27 cellular contexts compared by ENCODE assay signal in the genomic region with DNA sequence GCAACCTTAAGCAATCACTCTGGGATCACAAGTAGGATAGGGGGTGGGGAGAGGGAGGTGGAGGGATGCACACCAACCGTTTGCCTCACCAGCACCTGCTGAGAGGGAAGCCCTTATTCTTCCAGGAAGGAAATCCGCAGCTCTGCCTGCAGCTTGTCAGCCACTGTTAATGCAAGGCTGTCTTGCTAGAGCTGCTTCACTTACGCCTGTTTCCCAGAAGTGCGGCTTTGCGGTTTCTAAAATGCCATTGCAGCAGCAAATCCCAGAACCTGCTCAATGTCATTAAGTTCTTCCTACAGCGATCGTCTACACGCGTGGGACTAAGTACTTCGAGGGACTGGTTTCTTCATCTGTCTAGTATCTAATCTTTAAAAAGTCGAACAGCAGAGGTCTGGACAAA.
"Had no signal": no experiment of that assay in that cellular context is flagged by ENCODE, and none has a peak within 500 bp of the region (broad histone marks: within the 10 kb centered on the region; RNA-seq: fewer than 3 reads in every experiment).

No MANE protein-coding gene starts in this region.

- ATAC-seq: activated CD8-positive, alpha-beta T cell treated with anti-CD3 and anti-CD28 coated beads for 36 hours; activated T-cell treated with anti-CD3 and anti-CD28 coated beads, Interleukin-2, amount 50 U/mL, for 4 hours; left ventricle myocardium superior; natural killer cell treated with Interleukin-12 subunit alpha and Interleukin-12 subunit beta and Interleukin-15 and Interleukin-18, amount 100 ng/mL, for 72 hours; pancreas; psoas muscle; right cardiac atrium; stimulated activated memory B cell treated with anti-CD40 and anti-IgM and Interleukin-4, amounts not matched to agents 10 μg/mL and 1 μg/mL and 100 μg/mL, for 72 hours; T-cell had no signal

- H3K9me3 ChIP-seq: breast epithelium, pancreas, psoas muscle, stomach, transverse colon had no signal

- H3K36me3 ChIP-seq: breast epithelium had no signal

- H3K27me3 ChIP-seq: breast epithelium, pancreas, stomach, transverse colon had no signal

- H3K4me3 ChIP-seq: breast epithelium, pancreas, psoas muscle, skin epidermis, stomach, transverse colon had no signal

- H3K27ac ChIP-seq: breast epithelium, pancreas, psoas muscle, skin epidermis, transverse colon, VCaP had no signal

- H3K27me3 Mint-ChIP-seq: activated CD4-positive, alpha-beta T cell treated with anti-CD3 and anti-CD28 coated beads, Interleukin-2, amount 10 ng/mL, durations not matched to agents 7 days and 5 days; activated CD8-positive, alpha-beta T cell treated with anti-CD3 and anti-CD28 coated beads for 36 hours; activated naive CD8-positive, alpha-beta T cell; stimulated activated memory B cell treated with anti-CD40 and anti-IgM and Interleukin-4, amounts not matched to agents 10 μg/mL and 1 μg/mL and 100 μg/mL, for 72 hours; T-cell had no signal

- H3K36me3 Mint-ChIP-seq: natural killer cell treated with Interleukin-12 subunit alpha and Interleukin-12 subunit beta and Interleukin-15 and Interleukin-18, amount 100 ng/mL, for 72 hours; stimulated activated memory B cell treated with anti-CD40 and anti-IgM and Interleukin-4, amounts not matched to agents 10 μg/mL and 1 μg/mL and 100 μg/mL, for 72 hours had no signal

- H3K4me3 Mint-ChIP-seq: activated CD4-positive, alpha-beta T cell treated with anti-CD3 and anti-CD28 coated beads, Interleukin-2, amount 10 ng/mL, durations not matched to agents 7 days and 5 days; activated CD8-positive, alpha-beta T cell treated with anti-CD3 and anti-CD28 coated beads for 36 hours; activated naive CD8-positive, alpha-beta T cell; activated T-cell treated with anti-CD3 and anti-CD28 coated beads, Interleukin-2, amount 50 U/mL, for 4 hours; dendritic cell treated with granulocyte-macrophage colony-stimulating factor and Interleukin-4, amounts not matched to agents 40 ng/mL and 50 ng/mL, for 4 days; natural killer cell treated with Interleukin-12 subunit alpha and Interleukin-12 subunit beta and Interleukin-15 and Interleukin-18, amount 100 ng/mL, for 72 hours; stimulated activated memory B cell treated with anti-CD40 and anti-IgM and Interleukin-4, amounts not matched to agents 10 μg/mL and 1 μg/mL and 100 μg/mL, for 72 hours; T-cell; T-helper 2 cell treated with Interferon-gamma antibody and Interleukin-4, amounts not matched to agents 5 μg/mL and 100 μg/mL, for 36 hours had no signal

- H3K9me3 Mint-ChIP-seq: activated CD4-positive, alpha-beta T cell treated with anti-CD3 and anti-CD28 coated beads, Interleukin-2, amount 10 ng/mL, durations not matched to agents 7 days and 5 days; activated CD8-positive, alpha-beta T cell treated with anti-CD3 and anti-CD28 coated beads for 36 hours; activated T-cell treated with anti-CD3 and anti-CD28 coated beads, Interleukin-2, amount 50 U/mL, for 4 hours; activated T-helper 2 cell treated with anti-CD3 and anti-CD28 coated beads, Interferon-gamma antibody, Interleukin-2, Interleukin-4, amounts not matched to agents 10 μg/mL and 5 μg/mL and 100 μg/mL, durations not matched to agents 14 hours and 24 hours and 36 hours; dendritic cell treated with granulocyte-macrophage colony-stimulating factor and Interleukin-4, amounts not matched to agents 40 ng/mL and 50 ng/mL, for 4 days; natural killer cell treated with Interleukin-12 subunit alpha and Interleukin-12 subunit beta and Interleukin-15 and Interleukin-18, amount 100 ng/mL, for 72 hours; stimulated activated memory B cell treated with anti-CD40 and anti-IgM and Interleukin-4, amounts not matched to agents 10 μg/mL and 1 μg/mL and 100 μg/mL, for 72 hours; T-cell; T-helper 2 cell treated with Interferon-gamma antibody and Interleukin-4, amounts not matched to agents 5 μg/mL and 100 μg/mL, for 36 hours had no signal

- DNase-seq: activated CD4-positive, alpha-beta T cell treated with anti-CD3 and anti-CD28 coated beads, Interleukin-2, amount 10 ng/mL, durations not matched to agents 7 days and 5 days; activated CD4-positive, CD25-positive, alpha-beta regulatory T cell treated with anti-CD3 and anti-CD28 coated beads, Interleukin-2, amount 50 U/mL, for 72 hours; activated CD8-positive, alpha-beta T cell treated with anti-CD3 and anti-CD28 coated beads for 36 hours; activated naive CD4-positive, alpha-beta T cell; activated T-cell treated with anti-CD3 and anti-CD28 coated beads, Interleukin-2, amount 50 U/mL, for 4 hours; amniotic stem cell; cerebellar nuclear complex; effector CD8-positive, alpha-beta T cell; foreskin melanocyte; left ventricle myocardium superior; mammary epithelial cell; pancreas; psoas muscle; right cardiac atrium; stimulated activated CD4-positive, alpha-beta T cell treated with anti-CD3 and anti-CD28 coated beads, Interleukin-2, amount 100 ng/mL, for 24 hours; stomach; T-cell; transverse colon had no signal

- H3K27ac Mint-ChIP-seq: activated CD4-positive, alpha-beta T cell treated with anti-CD3 and anti-CD28 coated beads, Interleukin-2, amount 10 ng/mL, durations not matched to agents 7 days and 5 days; activated CD8-positive, alpha-beta T cell treated with anti-CD3 and anti-CD28 coated beads for 36 hours; activated naive CD8-positive, alpha-beta T cell; activated T-helper 2 cell treated with anti-CD3 and anti-CD28 coated beads, Interferon-gamma antibody, Interleukin-2, Interleukin-4, amounts not matched to agents 10 μg/mL and 5 μg/mL and 100 μg/mL, durations not matched to agents 14 hours and 24 hours and 36 hours; dendritic cell treated with granulocyte-macrophage colony-stimulating factor and Interleukin-4, amounts not matched to agents 40 ng/mL and 50 ng/mL, for 4 days; natural killer cell treated with Interleukin-12 subunit alpha and Interleukin-12 subunit beta and Interleukin-15 and Interleukin-18, amount 100 ng/mL, for 72 hours; T-cell; T-helper 2 cell treated with Interferon-gamma antibody and Interleukin-4, amounts not matched to agents 5 μg/mL and 100 μg/mL, for 36 hours had no signal

- H3K4me1 ChIP-seq: breast epithelium had no signal
